ENCODE assay signal across 1 cellular context in genomic region chr9:4740623-4741364, GRCh38.
TF ChIP-seq lines count a peak whose summit lies in the region.

Gene AK3 (minus strand): TSS chr9:4741202. CDS start chr9:4741087, 115 bp downstream.

TF ChIP-seq in K562, 482 proteins besides CTCF, POLR2A, EP300 and RAD21 (continued from another document and continues in another):
- TF ChIP-seq ZBTB2 (IDR thresholded peaks at IDR 0.05) (no peak), ZNF436 (CRISPR knock-in tag; IDR thresholded peaks at IDR 0.05) (no peak), ZBTB8A (IDR thresholded peaks at IDR 0.05; ENCODE audit: partially characterized antibody) (no peak), ZNF41 (CRISPR knock-in tag; conservative IDR thresholded peaks at IDR 0.05) (no peak), HMG20A (CRISPR knock-in tag; conservative IDR thresholded peaks at IDR 0.05) (no peak), ZNF75A (CRISPR knock-in tag; IDR thresholded peaks at IDR 0.05) (no peak), ZNF398 (CRISPR knock-in tag; IDR thresholded peaks at IDR 0.05) (no peak), HNRNPUL1 (IDR thresholded peaks at IDR 0.05; ENCODE audit: low read length) (no peak), ZNF408 (CRISPR knock-in tag; IDR thresholded peaks at IDR 0.05; ENCODE audit: low read depth) (no peak), PCBP2 (IDR thresholded peaks at IDR 0.05; ENCODE audit: low read depth, low read length, poor library complexity, severe bottlenecking) (no peak), PPARD (CRISPR knock-in tag; IDR thresholded peaks at IDR 0.05) (no peak), TRIM28 (IDR thresholded peaks at IDR 0.05) (no peak), CTBP1 (IDR thresholded peaks at IDR 0.05; ENCODE audit: borderline replicate concordance) (peak; percentile 82), HNRNPL (IDR thresholded peaks at IDR 0.05; ENCODE audit: low read depth, low read length) (0 out of 2 replicates have a peak, but pooled peaks have one; percentile 46), SREBF2 (CRISPR knock-in tag; IDR thresholded peaks at IDR 0.05) (no peak), PHF21A (IDR thresholded peaks at IDR 0.05; ENCODE audit: borderline replicate concordance, low read depth) (no peak), MYC (IDR thresholded peaks at IDR 0.05; ENCODE audit: low read depth, low read length) (peak; percentile 72; the same call in 1 of the 2 replicates), MYC (CRISPR knock-in tag; IDR thresholded peaks at IDR 0.05; ENCODE audit: borderline replicate concordance, low read depth) (no peak), MITF (IDR thresholded peaks at IDR 0.05) (no peak), MEF2A (IDR thresholded peaks at IDR 0.05; ENCODE audit: control insufficient read depth, low read depth, low read length) (no peak), HDAC1 (IDR thresholded peaks at IDR 0.05) (no peak; a peak in 1 of 4 replicates), IRF2 (CRISPR knock-in tag; IDR thresholded peaks at IDR 0.05) (no peak), DDX20 (tag; IDR thresholded peaks at IDR 0.05; ENCODE audit: low read depth) (no peak), HOMEZ (CRISPR knock-in tag; IDR thresholded peaks at IDR 0.05) (no peak), MIER1 (IDR thresholded peaks at IDR 0.05; ENCODE audit: low read depth) (no peak), ZNF431 (CRISPR knock-in tag; IDR thresholded peaks at IDR 0.05) (0 out of 2 replicates have a peak, but pooled peaks have one; percentile 48), HCFC1 (IDR thresholded peaks at IDR 0.05; ENCODE audit: low read depth, low read length) (0 out of 2 replicates have a peak, but pooled peaks have one; percentile 22), STAT5A (IDR thresholded peaks at IDR 0.05; ENCODE audit: borderline replicate concordance, low read length) (no peak), ZNF318 (IDR thresholded peaks at IDR 0.05; ENCODE audit: borderline replicate concordance in 1 of 2, low read depth in 1 of 2) (no peak), SAFB2 (IDR thresholded peaks at IDR 0.05; ENCODE audit: borderline replicate concordance, low read depth, low read length, severe bottlenecking) (no peak), PHB2 (IDR thresholded peaks at IDR 0.05; ENCODE audit: low read depth) (no peak), PTRF (tag; IDR thresholded peaks at IDR 0.05) (no peak), STAT5B (CRISPR knock-in tag; IDR thresholded peaks at IDR 0.05) (no peak), ZSCAN29 (IDR thresholded peaks at IDR 0.05) (no peak), DPF2 (IDR thresholded peaks at IDR 0.05) (no peak), HNRNPK (IDR thresholded peaks at IDR 0.05; ENCODE audit: low read depth, low read length, poor library complexity, severe bottlenecking) (no peak), TAL1 (IDR thresholded peaks at IDR 0.05) (no peak), BHLHE40 (IDR thresholded peaks at IDR 0.05; ENCODE audit: low read length) (no peak), RCOR1 (IDR thresholded peaks at IDR 0.05; ENCODE audit: borderline replicate concordance in 1 of 2, low read depth in 2 of 2, low read length in 2 of 2) (no peak), POLR2AphosphoS2 (IDR thresholded peaks at IDR 0.05; ENCODE audit: low read length) (no peak), SNIP1 (IDR thresholded peaks at IDR 0.05; ENCODE audit: low read depth) (no peak), ZNF79 (CRISPR knock-in tag; IDR thresholded peaks at IDR 0.05; ENCODE audit: low read depth) (no peak), NR3C1 (CRISPR knock-in tag; IDR thresholded peaks at IDR 0.05) (no peak), BMI1 (IDR thresholded peaks at IDR 0.05; ENCODE audit: low read length) (no peak), TBL1XR1 (IDR thresholded peaks at IDR 0.05; ENCODE audit: low read length in 2 of 2) (no peak), ZNF23 (CRISPR knock-in tag; IDR thresholded peaks at IDR 0.05) (no peak), GTF2A2 (tag; IDR thresholded peaks at IDR 0.05) (no peak), ZNF583 (CRISPR knock-in tag; IDR thresholded peaks at IDR 0.05) (no peak), HOXB6 (CRISPR knock-in tag; IDR thresholded peaks at IDR 0.05; ENCODE audit: borderline replicate concordance) (no peak), KLF13 (tag; IDR thresholded peaks at IDR 0.05; ENCODE audit: borderline replicate concordance, low read depth) (no peak), ZBTB11 (CRISPR knock-in tag; IDR thresholded peaks at IDR 0.05) (peak in 1 of 3 experiments; percentile 75; a peak in 2 of 6 replicates), E2F1 (CRISPR knock-in tag; IDR thresholded peaks at IDR 0.05) (no peak)
